In genomic region chr12:126487581-126487980, GRCh38 we compare ENCODE assay signal across 25 cellular contexts.
"Had no signal": no experiment of that assay in that cellular context is flagged by ENCODE, and none has a peak within 500 bp of the region (broad histone marks: within the 10 kb centered on the region; RNA-seq: fewer than 3 reads in every experiment).

No MANE protein-coding gene starts in this region.

- H3K9me3 ChIP-seq: SK-N-SH had no signal

- H3K27me3 ChIP-seq: MG63 had no signal

- H3K9ac ChIP-seq: SK-N-SH had no signal

- H3K4me3 ChIP-seq: MG63 had no signal

- H3K36me3 ChIP-seq: MG63 had no signal

- FAIRE-seq: HepG2 had no signal

- DNase-seq: IMR-90; Karpas-422; KG1; MG63; NCI-H1092; NCI-H1105 treated with DMSO at 0.1 percent for 48 hours; NCI-H1417 treated with DMSO at 0.1 percent for 48 hours; NCI-H146; NCI-H1694 treated with DMSO at 0.1 percent for 48 hours; NCI-H1930; NCI-H2081; NCI-H2107; NCI-H2171 treated with DMSO at 0.1 percent for 48 hours; NCI-H345; NCI-H446 treated with DMSO at 0.1 percent for 48 hours; NCI-H510A treated with DMSO at 0.1 percent for 48 hours; NCI-H526 treated with DMSO at 0.1 percent for 48 hours; NCI-H774; NK-92 treated with Interleukin-12 subunit alpha and Interleukin-12 subunit beta, amount 100 ng/mL, for 24 hours; PC-3; SHP77; SK-N-SH; SW 1271 had no signal

- H3K27ac ChIP-seq: RWPE1 had no signal

- H3K4me2 ChIP-seq: SK-N-SH had no signal
